9 cellular contexts compared by ENCODE assay signal in the genomic region with DNA sequence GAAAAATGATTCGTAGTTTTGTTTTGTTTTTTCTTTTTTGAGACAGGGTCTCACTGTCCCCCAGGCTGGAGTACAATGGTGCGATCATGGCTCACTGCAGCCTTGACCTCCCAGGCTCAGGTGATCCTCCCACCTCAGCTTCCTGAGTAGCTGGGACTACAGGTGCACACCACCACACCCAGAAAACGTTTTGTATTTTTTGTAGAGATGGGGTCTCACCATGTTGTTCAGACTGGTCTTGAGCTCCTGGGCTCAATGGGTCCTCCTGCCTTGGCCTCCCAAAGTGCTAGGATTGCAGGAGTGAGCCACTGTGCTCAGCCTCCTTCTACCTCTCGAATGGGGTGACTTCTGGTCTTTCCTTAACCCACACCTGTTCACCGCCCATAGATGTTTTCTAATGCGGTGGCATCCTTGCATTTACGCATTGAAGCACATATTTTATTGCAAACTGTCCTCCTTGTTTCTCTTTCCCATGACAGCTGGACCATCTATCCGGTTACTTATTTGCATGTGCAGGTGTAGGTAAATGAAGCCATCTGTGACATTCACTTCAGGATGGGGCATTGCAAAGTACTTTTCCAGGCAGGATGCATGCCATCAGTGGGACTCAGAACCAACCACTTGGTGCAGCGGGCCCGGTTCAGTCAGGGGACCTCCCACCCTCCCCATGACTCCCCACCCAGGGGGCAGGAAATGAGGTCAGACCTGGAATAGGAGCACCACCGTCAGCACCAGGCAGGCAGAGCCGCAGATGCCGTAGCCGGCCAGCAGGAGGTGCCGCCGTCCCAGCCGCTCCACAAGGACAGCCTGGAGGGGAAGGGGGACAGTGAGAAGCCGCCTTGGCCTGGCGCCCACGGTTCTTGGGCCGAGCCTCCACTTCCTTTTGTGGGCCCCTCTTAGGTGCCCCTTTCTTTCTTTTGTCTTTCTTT. TPM values are rescaled to one million over a fixed set of nuclear protein-coding genes. Genes with fewer than 3 reads are reported as not detected.
DNase-seq lines count a peak whose midpoint lies in the region; ATAC-seq and TF ChIP-seq lines count a peak whose summit lies in the region.
"Had no signal": no experiment of that assay in that cellular context is flagged by ENCODE, and none has a peak within 500 bp of the region (broad histone marks: within the 10 kb centered on the region; RNA-seq: fewer than 3 reads in every experiment).

No MANE protein-coding gene starts in this region.

- TF ChIP-seq EP300 in suprapubic skin (IDR thresholded peaks at IDR 0.05), result no peak

- H3K4me1 ChIP-seq in mucosa of descending colon (ENCODE audit: low read depth) (no peaks in the 10 kb centered on the region), aorta (ENCODE audit: control insufficient read depth in 1 of 2, insufficient read depth in 2 of 2, low read length in 2 of 2) (no peaks in the 10 kb centered on the region), suprapubic skin (no peaks in the 10 kb centered on the region)

- 56 to 62% methylated on average over 21 of the region's 21 CpGs for WGBS in aorta, 2 donors
- 66% methylated on average over 20 of the region's 21 CpGs for WGBS in suprapubic skin

- H3K27ac ChIP-seq in aorta (ENCODE audit: low read depth in 1 of 2, low read length in 2 of 2) (no peak overlapping the region), suprapubic skin (no peak overlapping the region)

- no peak overlapping the region for H3K4me3 ChIP-seq in cardiac fibroblast (replicated peaks in 1 of 2; ENCODE audit: low read depth in 2 of 2, low read length in 2 of 2)
- no peak overlapping the region for H3K4me3 ChIP-seq in mucosa of descending colon
- no peak overlapping the region for H3K4me3 ChIP-seq in aorta (ENCODE audit: low read length in 2 of 2)
- H3K4me3 ChIP-seq in suprapubic skin, result no peak overlapping the region

- H3K36me3 ChIP-seq in mucosa of descending colon (ENCODE audit: low read depth) (no peaks in the 10 kb centered on the region), aorta (ENCODE audit: control insufficient read depth in 1 of 2, insufficient read depth in 2 of 2, low read length in 1 of 2) (no peaks in the 10 kb centered on the region), suprapubic skin (no peaks in the 10 kb centered on the region)

- peak; percentile 16 for DNase-seq in NCI-H2196 (lab: John Stamatoyannopoulos, UW; ENCODE audit: unreplicated experiment)
- no peak for DNase-seq in NCI-H2196 treated with DMSO at 0.1 percent for 48 hours (lab: John Stamatoyannopoulos, UW; ENCODE audit: unreplicated experiment)
- peak; percentile 81 for DNase-seq in NCI-H510A (lab: John Stamatoyannopoulos, UW)
- DNase-seq in cardiac fibroblast (ENCODE audit: low read depth in 2 of 2), result peak; percentile 52 to 53
- peak; percentile 52 to 59 (median 56) for DNase-seq in mucosa of descending colon
- DNase-seq in aorta, result no peak
- DNase-seq in suprapubic skin (ENCODE audit: low spot score in 2 of 2), result no peak

- peak; percentile 89 for TF ChIP-seq CTCF in cardiac fibroblast (IDR thresholded peaks at IDR 0.05; ENCODE audit: low read depth, low read length)
- peak; percentile 58 for TF ChIP-seq CTCF in mucosa of descending colon (IDR thresholded peaks at IDR 0.05)
- peak in 1 of 2 donors; percentile 32 for TF ChIP-seq CTCF in suprapubic skin (IDR thresholded peaks at IDR 0.05)

- H3K9me3 ChIP-seq in mucosa of descending colon, result no peaks in the 10 kb centered on the region
- no peaks in the 10 kb centered on the region for H3K9me3 ChIP-seq in aorta (ENCODE audit: control insufficient read depth, low read length)
- no peaks in the 10 kb centered on the region for H3K9me3 ChIP-seq in suprapubic skin

- H3K27me3 ChIP-seq in aorta (ENCODE audit: control insufficient read depth in 1 of 2, insufficient read depth in 2 of 2, low read length in 1 of 2) (no peaks in the 10 kb centered on the region), suprapubic skin (no peaks in the 10 kb centered on the region)

- intact Hi-C loops in mucosa of descending colon (cut with DNase I, micrococcal nuclease) (loop anchor here (5.0 kb wide), 2 partner anchors 92 to 93 kb away; no protein-coding TSS in a partner anchor), aorta (cut with DNase I) (loop anchor here in 1 of 2 donors (2.0 kb wide), 1 partner anchor 91 kb away; no protein-coding TSS in a partner anchor)

- ATAC-seq in mucosa of descending colon (peak; percentile 52), aorta (ENCODE audit: low FRiP score) (no peak), HG03175 (IDR thresholded peaks at IDR 0.05; ENCODE audit: unreplicated experiment) (no peak)
- ATAC-seq: CD8-positive, alpha-beta T cell had no signal

- no peak for TF ChIP-seq POLR2A in suprapubic skin (IDR thresholded peaks at IDR 0.05)

RNA-seq across cellular contexts. Expression of a gene that starts 16.5 kb away (rescaled TPM):
- total RNA-seq in mucosa of descending colon (not detected), aorta (not detected), suprapubic skin (not detected)
- polyA plus RNA-seq in aorta, result not detected
- total RNA-seq: CD8-positive, alpha-beta T cell had no signal

RNA-seq across cellular contexts. Expression of a gene that starts 59.7 kb away (rescaled TPM):
- total RNA-seq in mucosa of descending colon (10 to 100 TPM in 1 of 3 donors, 1 to 10 TPM in 2; 4.4 to 34.5 (median 7.8) TPM), aorta (10 to 100 TPM in 1 of 2 donors, 1 to 10 TPM in 1; 5.8 to 17.5 TPM), suprapubic skin (1 to 10 TPM; 3.3 to 6.5 (median 3.8) TPM)
- polyA plus RNA-seq in aorta, result 10 to 100 TPM in 1 of 2 donors, under 1 TPM in 1; 0.31 to 10.5 TPM
- total RNA-seq: CD8-positive, alpha-beta T cell had no signal

Comparison
In these comparisons a context has a peak if more than half of its experiments do, and no peak if none do; other contexts are left out.
1. DNase-seq: peak in NCI-H2196 (single experiment), NCI-H510A (single experiment), cardiac fibroblast (2 of 2) and mucosa of descending colon (3 of 3); none in NCI-H2196 treated with DMSO at 0.1 percent for 48 hours (single experiment), aorta (0 of 2) and suprapubic skin (0 of 2).